ENCODE assay signal across 9 cellular contexts in the genomic region with DNA sequence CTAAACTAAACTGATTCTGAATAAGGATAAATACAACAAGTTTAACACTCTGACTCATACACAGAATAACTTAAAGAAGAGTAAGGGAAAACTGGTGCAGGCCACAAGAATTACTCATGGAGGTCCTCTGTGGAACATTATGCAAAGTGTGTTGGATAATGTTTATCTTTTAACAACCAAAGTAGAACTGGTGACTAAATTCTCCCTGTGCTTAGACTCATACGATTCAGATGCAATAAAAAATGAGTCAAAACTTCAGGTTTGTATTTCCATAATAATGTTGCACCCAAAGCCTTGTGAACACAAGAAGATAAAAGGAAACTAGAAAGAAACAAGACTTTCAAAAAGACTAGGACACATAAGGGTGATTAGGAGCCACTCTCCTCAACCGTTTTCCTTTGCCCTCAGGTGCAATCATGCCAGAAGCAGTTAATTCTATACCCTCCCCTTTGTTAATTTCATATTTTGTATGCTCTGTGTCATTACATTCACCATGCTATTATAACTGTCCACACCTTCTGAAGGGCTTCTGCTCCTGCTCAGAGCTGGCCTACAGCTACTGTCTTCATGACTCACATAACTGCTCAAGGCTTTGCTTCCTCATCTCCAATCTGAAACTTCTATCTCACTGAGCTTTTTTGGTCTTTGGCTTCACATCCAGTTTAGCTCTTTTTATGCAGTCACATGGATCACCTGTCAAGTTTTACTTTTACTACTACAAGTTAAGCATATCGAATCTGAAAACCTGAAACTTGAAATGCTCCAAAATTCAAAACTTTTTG.
DNase-seq lines count a peak whose midpoint lies in the region; ATAC-seq and TF ChIP-seq lines count a peak whose summit lies in the region.
"Had no signal": no experiment of that assay in that cellular context is flagged by ENCODE, and none has a peak within 500 bp of the region (broad histone marks: within the 10 kb centered on the region; RNA-seq: fewer than 3 reads in every experiment).

No MANE protein-coding gene starts in this region.

- no peaks in the 10 kb centered on the region for H3K36me3 ChIP-seq in tibial artery
- H3K36me3 ChIP-seq in left ventricle myocardium inferior = no peaks in the 10 kb centered on the region

- H3K9me3 ChIP-seq in tibial artery (no peaks in the 10 kb centered on the region), left ventricle myocardium inferior (replicated peaks) (no peaks in the 10 kb centered on the region)

- DNase-seq in GM03348 (ENCODE audit: low spot score) (peak; percentile 42), RWPE1 (ENCODE audit: low spot score) (peak; percentile 36), foreskin melanocyte (peak; percentile 20), tibial artery (no peak), left ventricle myocardium inferior (no peak), NCI-H1694 (lab: John Stamatoyannopoulos, UW) (no peak)
- DNase-seq: stimulated activated CD4-positive, alpha-beta T cell treated with anti-CD3 and anti-CD28 coated beads, Interleukin-2, amount 100 ng/mL, for 24 hours had no signal

- no peak overlapping the region for H3K4me3 ChIP-seq in tibial artery
- no peak overlapping the region for H3K4me3 ChIP-seq in left ventricle myocardium inferior

- H3K27ac ChIP-seq in RWPE1 = no peak overlapping the region
- H3K27ac ChIP-seq in tibial artery = no peak overlapping the region
- no peak overlapping the region for H3K27ac ChIP-seq in left ventricle myocardium inferior (replicated peaks)

- intact Hi-C loops in tibial artery (cut with DNase I; ENCODE audit: low total_unique reads) = no loop called here
- intact Hi-C loops in left ventricle myocardium inferior (cut with micrococcal nuclease) = no loop called here

- CTCF ChIA-PET in RWPE1 (lab: Yijun Ruan, JAX) = no interaction called here

- ATAC-seq in HG02588 (IDR thresholded peaks at IDR 0.05; ENCODE audit: unreplicated experiment) = peak; percentile 74
- ATAC-seq in activated CD4-positive, CD25-positive, alpha-beta regulatory T cell treated with anti-CD3 and anti-CD28 coated beads, Interleukin-2, amount 50 U/mL, for 24 hours = no peak

- TF ChIP-seq CTCF in RWPE1 (conservative IDR thresholded peaks at IDR 0.05; ENCODE audit: low read depth) (no peak), tibial artery (IDR thresholded peaks at IDR 0.05) (no peak), left ventricle myocardium inferior (IDR thresholded peaks at IDR 0.05; ENCODE audit: borderline replicate concordance) (no peak)

- POLR2A ChIA-PET in RWPE1 (lab: Yijun Ruan, JAX; ENCODE audit: low non-redundant PET) = no interaction called here

- no peaks in the 10 kb centered on the region for H3K27me3 ChIP-seq in tibial artery
- H3K27me3 ChIP-seq in left ventricle myocardium inferior (ENCODE audit: low read depth) = no peaks in the 10 kb centered on the region

- H3K4me1 ChIP-seq in tibial artery = no peaks in the 10 kb centered on the region
- H3K4me1 ChIP-seq in left ventricle myocardium inferior = no peaks in the 10 kb centered on the region

Comparison
In these comparisons a context has a peak if more than half of its experiments do, and no peak if none do; other contexts are left out.
1. DNase-seq: peak in GM03348 (single experiment), RWPE1 (single experiment) and foreskin melanocyte (single experiment); none in tibial artery (0 of 2), left ventricle myocardium inferior (single experiment) and NCI-H1694 (single experiment).